10 cellular contexts compared by ENCODE assay signal in genomic region chr10:8051109-8051781, GRCh38. TPM values are rescaled to one million over a fixed set of nuclear protein-coding genes. Genes with fewer than 3 reads are reported as not detected.
DNase-seq lines count a peak whose midpoint lies in the region; ATAC-seq, FAIRE-seq and TF ChIP-seq lines count a peak whose summit lies in the region.
"Had no signal": no experiment of that assay in that cellular context is flagged by ENCODE, and none has a peak within 500 bp of the region (broad histone marks: within the 10 kb centered on the region; RNA-seq: fewer than 3 reads in every experiment).

No MANE protein-coding gene starts in this region.

- no peak overlapping the region for H3K27ac ChIP-seq in heart right ventricle
- H3K27ac ChIP-seq in mesendoderm (ENCODE audit: low read depth, low read length) = peak overlapping the region; percentile 50
- H3K27ac ChIP-seq in thymus (ENCODE audit: low read depth) = no peak overlapping the region

- H2AK5ac ChIP-seq in mesendoderm (ENCODE audit: low read length) = no peak overlapping the region

- peaks cover 15% of the 10 kb centered on the region for H3K79me2 ChIP-seq in mesendoderm (ENCODE audit: control insufficient read depth, insufficient read depth, low read length)

- H3K27ac Mint-ChIP-seq in activated T-helper 1 cell treated with anti-CD3 and anti-CD28 coated beads, Interleukin-12 subunit alpha, Interleukin-12 subunit beta, Interleukin-2, Interleukin-4 antibody, amounts not matched to agents 30 ng/mL and 10 ng/mL and 1 ng/mL, durations not matched to agents 14 hours and 24 hours and 36 hours = no peak overlapping the region

- no peak for ATAC-seq in heart right ventricle
- ATAC-seq in Right ventricle myocardium inferior = no peak
- no peak for ATAC-seq in HG02970 (IDR thresholded peaks at IDR 0.05; ENCODE audit: low FRiP score, unreplicated experiment)
- no peak for ATAC-seq in HG03457 (IDR thresholded peaks at IDR 0.05; ENCODE audit: unreplicated experiment)

- no peaks in the 10 kb centered on the region for H3K79me1 ChIP-seq in mesendoderm (ENCODE audit: low read length)

- H3K36me3 Mint-ChIP-seq in activated T-helper 1 cell treated with anti-CD3 and anti-CD28 coated beads, Interleukin-12 subunit alpha, Interleukin-12 subunit beta, Interleukin-2, Interleukin-4 antibody, amounts not matched to agents 30 ng/mL and 10 ng/mL and 1 ng/mL, durations not matched to agents 14 hours and 24 hours and 36 hours (ENCODE audit: low read depth) = peaks cover 7% of the 10 kb centered on the region

- H3K4me3 Mint-ChIP-seq in activated T-helper 1 cell treated with anti-CD3 and anti-CD28 coated beads, Interleukin-12 subunit alpha, Interleukin-12 subunit beta, Interleukin-2, Interleukin-4 antibody, amounts not matched to agents 30 ng/mL and 10 ng/mL and 1 ng/mL, durations not matched to agents 14 hours and 24 hours and 36 hours = peak overlapping the region; percentile 81

- peaks cover 8 to 75% (median 56%) of the 10 kb centered on the region in 9 donors for H3K4me1 ChIP-seq in heart right ventricle
- H3K4me1 ChIP-seq in mesendoderm (ENCODE audit: control insufficient read depth, low read depth, low read length) = peaks cover 9% of the 10 kb centered on the region
- peaks cover 36% of the 10 kb centered on the region for H3K4me1 ChIP-seq in thymus (ENCODE audit: control insufficient read depth, insufficient read depth, low read length)

- H4K5ac ChIP-seq in mesendoderm (ENCODE audit: low read length) = no peak overlapping the region

- peak overlapping the region; percentile 97 for H3K56ac ChIP-seq in mesendoderm (ENCODE audit: low read length)

- FAIRE-seq in HTR-8/SVneo (lab: Jason Lieb, UNC) = no peak

- H2BK120ac ChIP-seq in mesendoderm (ENCODE audit: low read depth, low read length) = peak overlapping the region; percentile 75

- peak overlapping the region; percentile 90 for H3K9ac ChIP-seq in mesendoderm (ENCODE audit: low read length)

- H3K4me3 ChIP-seq in heart right ventricle = peak overlapping the region; percentile 36 to 59 (median 48)
- peak overlapping the region; percentile 59 for H3K4me3 ChIP-seq in mesendoderm (ENCODE audit: low read length)
- H3K4me3 ChIP-seq in thymus (ENCODE audit: low read length) = peak overlapping the region; percentile 37
- H3K4me3 ChIP-seq: lung had no signal

- no peak overlapping the region for H3K23ac ChIP-seq in mesendoderm (ENCODE audit: low read length)

- H2BK5ac ChIP-seq in mesendoderm (ENCODE audit: low read length) = peak overlapping the region; percentile 92

- 6 to 13% methylated on average over 44 to 47 of the region's 48 CpGs for WGBS in heart right ventricle, 2 donors
- no CpG with 5 or more reads among the region's 48 CpGs for WGBS in mesendoderm (ENCODE audit: extremely low coverage, insufficient coverage, low lambda C conversion rate)
- 6% methylated on average over 48 of the region's 48 CpGs for WGBS in thymus

- H3K9me3 Mint-ChIP-seq in activated T-helper 1 cell treated with anti-CD3 and anti-CD28 coated beads, Interleukin-12 subunit alpha, Interleukin-12 subunit beta, Interleukin-2, Interleukin-4 antibody, amounts not matched to agents 30 ng/mL and 10 ng/mL and 1 ng/mL, durations not matched to agents 14 hours and 24 hours and 36 hours = no peaks in the 10 kb centered on the region

- no peak overlapping the region for H4K8ac ChIP-seq in mesendoderm (ENCODE audit: low read depth, low read length)

- H3K9me3 ChIP-seq in heart right ventricle = no peaks in the 10 kb centered on the region
- H3K9me3 ChIP-seq in thymus (ENCODE audit: control insufficient read depth) = no peaks in the 10 kb centered on the region

- no peak for TF ChIP-seq CTCF in heart right ventricle (IDR thresholded peaks at IDR 0.05)

- H3K27me3 ChIP-seq in heart right ventricle = peaks cover 48 to 100% (median 99%) of the 10 kb centered on the region in 7 donors
- H3K27me3 ChIP-seq in mesendoderm (ENCODE audit: insufficient read depth, low read length, poor library complexity) = peaks cover 2% of the 10 kb centered on the region
- H3K27me3 ChIP-seq in thymus (ENCODE audit: control insufficient read depth, insufficient read depth) = peaks cover 61% of the 10 kb centered on the region

- intact Hi-C loops in heart right ventricle (cut with DNase I) = loop anchor here in 6 of 10 donors (5.0 to 10.0 kb wide), 7 partner anchors 176 to 424 kb away; no protein-coding TSS in a partner anchor
- intact Hi-C loops in Right ventricle myocardium inferior (cut with DNase I) = loop anchor here (5.0 to 10.0 kb wide), 3 partner anchors 224 to 424 kb away; no protein-coding TSS in a partner anchor
- intact Hi-C loops in activated T-helper 1 cell treated with anti-CD3 and anti-CD28 coated beads, Interleukin-12 subunit alpha, Interleukin-12 subunit beta, Interleukin-2, Interleukin-4 antibody, amounts not matched to agents 30 ng/mL and 10 ng/mL and 1 ng/mL, durations not matched to agents 14 hours and 24 hours and 36 hours (cut with micrococcal nuclease) = loop anchor here (5.0 to 10.0 kb wide), 5 partner anchors 131 to 1024 kb away; no protein-coding TSS in a partner anchor

- peak overlapping the region; percentile 99 for H3K4ac ChIP-seq in mesendoderm (ENCODE audit: low read depth, low read length)

- H3K4me2 ChIP-seq in mesendoderm (ENCODE audit: low read length) = peak overlapping the region; percentile 63

- DNase-seq in heart right ventricle = no peak
- DNase-seq in Right ventricle myocardium inferior (ENCODE audit: missing footprints) = no peak
- DNase-seq in activated T-helper 1 cell treated with anti-CD3 and anti-CD28 coated beads, Interleukin-12 subunit alpha, Interleukin-12 subunit beta, Interleukin-2, Interleukin-4 antibody, amounts not matched to agents 30 ng/mL and 10 ng/mL and 1 ng/mL, durations not matched to agents 14 hours and 24 hours and 36 hours (ENCODE audit: low spot score) = no peak
- peak; percentile 87 for DNase-seq in mesendoderm
- no peak for DNase-seq in HTR-8/SVneo (ENCODE audit: insufficient read length, low spot score)
- DNase-seq: NCI-H1048 had no signal

- H3K18ac ChIP-seq in mesendoderm (ENCODE audit: low read length) = peak overlapping the region; percentile 99

- peak overlapping the region; percentile 60 for H2BK15ac ChIP-seq in mesendoderm (replicated peaks; ENCODE audit: low read depth)

- H3K27me3 Mint-ChIP-seq in activated T-helper 1 cell treated with anti-CD3 and anti-CD28 coated beads, Interleukin-12 subunit alpha, Interleukin-12 subunit beta, Interleukin-2, Interleukin-4 antibody, amounts not matched to agents 30 ng/mL and 10 ng/mL and 1 ng/mL, durations not matched to agents 14 hours and 24 hours and 36 hours (ENCODE audit: insufficient read depth) = peaks cover 46% of the 10 kb centered on the region

- H3K36me3 ChIP-seq in heart right ventricle (no peaks in the 10 kb centered on the region), mesendoderm (ENCODE audit: control insufficient read depth, insufficient read depth, low read length) (no peaks in the 10 kb centered on the region), thymus (ENCODE audit: control insufficient read depth, insufficient read depth) (no peaks in the 10 kb centered on the region)

- H3K4me1 Mint-ChIP-seq in activated T-helper 1 cell treated with anti-CD3 and anti-CD28 coated beads, Interleukin-12 subunit alpha, Interleukin-12 subunit beta, Interleukin-2, Interleukin-4 antibody, amounts not matched to agents 30 ng/mL and 10 ng/mL and 1 ng/mL, durations not matched to agents 14 hours and 24 hours and 36 hours (ENCODE audit: low read depth) = peaks cover 54% of the 10 kb centered on the region

RNA-seq across cellular contexts. Expression of gene GATA3, which starts 3.2 kb away (rescaled TPM):
- total RNA-seq in heart right ventricle = 1 to 10 TPM; 1.1 to 3.2 (median 1.5) TPM
- polyA plus RNA-seq in heart right ventricle = 1 to 10 TPM; 1.2 TPM
- total RNA-seq in Right ventricle myocardium inferior = 1.3 TPM
- 79.5 TPM in 2 replicates for total RNA-seq in activated T-helper 1 cell treated with anti-CD3 and anti-CD28 coated beads, Interleukin-12 subunit alpha, Interleukin-12 subunit beta, Interleukin-2, Interleukin-4 antibody, amounts not matched to agents 30 ng/mL and 10 ng/mL and 1 ng/mL, durations not matched to agents 14 hours and 24 hours and 36 hours
- polyA plus RNA-seq in mesendoderm (2013, experiment 1 of 2) = 7.2 TPM
- 6.2 TPM for polyA plus RNA-seq in mesendoderm (2013, experiment 2 of 2)
- 17.5 TPM for polyA plus RNA-seq in thymus

Comparison
In these comparisons a context has a peak if more than half of its experiments do, and no peak if none do; other contexts are left out.
1. RNA of gene GATA3, which starts 3.2 kb away (total RNA-seq): 79.5 TPM in activated T-helper 1 cell treated with anti-CD3 and anti-CD28 coated beads, Interleukin-12 subunit alpha, Interleukin-12 subunit beta, Interleukin-2, Interleukin-4 antibody, amounts not matched to agents 30 ng/mL and 10 ng/mL and 1 ng/mL, durations not matched to agents 14 hours and 24 hours and 36 hours; 1.1 to 3.2 TPM in heart right ventricle and 1.3 TPM in Right ventricle myocardium inferior (single experiment); every median in the first group is over 10 times any median in the second.
2. Peak in every context shown above with its lines, with median percentiles within 50 percentile points of each other: H3K4me3 ChIP-seq.